8 cellular contexts compared by ENCODE assay signal in the genomic region with DNA sequence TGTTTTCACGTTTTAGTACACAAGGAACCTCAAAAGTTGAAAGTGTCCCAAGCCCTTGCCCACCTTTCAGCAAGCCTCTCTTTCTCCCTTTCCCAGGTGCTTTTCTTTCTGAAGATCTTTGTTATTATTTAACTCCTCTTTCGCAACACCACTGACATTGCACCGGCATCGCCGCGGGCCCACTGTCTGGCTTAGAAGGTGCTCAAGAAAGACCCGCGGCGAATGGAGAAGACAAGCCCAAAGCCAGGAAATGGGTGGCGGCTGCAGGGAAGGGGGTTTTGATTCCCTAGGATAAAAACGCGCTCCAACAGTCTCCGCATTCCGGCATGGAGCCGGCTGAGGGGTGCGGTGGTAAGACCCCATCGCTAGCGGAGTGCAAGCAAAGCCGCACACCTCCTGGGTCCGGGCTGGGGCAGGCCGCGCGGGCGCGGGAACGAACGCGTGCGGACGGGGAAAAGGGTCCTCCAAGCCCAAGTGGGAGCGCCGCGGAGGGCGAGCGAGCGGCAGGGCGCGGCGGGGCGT. TPM values are rescaled to one million over a fixed set of nuclear protein-coding genes. Genes with fewer than 3 reads are reported as not detected.
DNase-seq lines count a peak whose midpoint lies in the region; TF ChIP-seq lines count a peak whose summit lies in the region.

No MANE protein-coding gene starts in this region.

- H3K4me1 ChIP-seq in fibroblast of lung (ENCODE audit: control insufficient read depth, extremely low read depth, insufficient read depth, low read length) (peaks cover 5% of the 10 kb centered on the region), prostate gland (replicated peaks) (no peaks in the 10 kb centered on the region)

- H3K9ac ChIP-seq in fibroblast of lung (ENCODE audit: insufficient read depth, low read length): no peak overlapping the region

- WGBS in prostate gland: 8% methylated on average over 38 of the region's 40 CpGs

- no peak overlapping the region for H3K27ac ChIP-seq in fibroblast of lung (ENCODE audit: insufficient read depth, low read length)
- H3K27ac ChIP-seq in prostate gland: peak overlapping the region in 1 of 2 donors; percentile 67

- no peaks in the 10 kb centered on the region for H3K36me3 ChIP-seq in fibroblast of lung (ENCODE audit: control insufficient read depth, insufficient read depth, low read length)
- H3K36me3 ChIP-seq in prostate gland: no peaks in the 10 kb centered on the region

- H3K79me2 ChIP-seq in fibroblast of lung (ENCODE audit: control insufficient read depth, insufficient read depth, low read length): no peaks in the 10 kb centered on the region

- intact Hi-C loops in prostate gland (cut with DNase I): no loop called here

- peak overlapping the region; percentile 40 to 73 (median 50) for H3K4me3 ChIP-seq in fibroblast of lung (replicated peaks in 1 of 4; ENCODE audit: control extremely low read depth in 1 of 4, insufficient read depth in 1 of 4, low read depth in 3 of 4, low read length in 4 of 4)
- H3K4me3 ChIP-seq in prostate gland: peak overlapping the region; percentile 42 to 62

- peak overlapping the region; percentile 82 for H3K4me2 ChIP-seq in fibroblast of lung (ENCODE audit: extremely low read depth, insufficient read depth, low read length)

- peak overlapping the region; percentile 63 for H2AFZ ChIP-seq in fibroblast of lung (ENCODE audit: low read length)

- H3K9me3 ChIP-seq in fibroblast of lung (ENCODE audit: control insufficient read depth, insufficient read depth, low read depth, low read length) (no peaks in the 10 kb centered on the region), prostate gland (no peaks in the 10 kb centered on the region)

- no peaks in the 10 kb centered on the region for H4K20me1 ChIP-seq in fibroblast of lung (ENCODE audit: control insufficient read depth, extremely low read depth, insufficient read depth, low read length)

- TF ChIP-seq CTCF in fibroblast of lung (conservative IDR thresholded peaks at IDR 0.05 in 1 of 2, IDR thresholded peaks at IDR 0.05 in 1 of 2; ENCODE audit: low read depth in 1 of 2, low read length in 2 of 2): no peak
- TF ChIP-seq CTCF in prostate gland (IDR thresholded peaks at IDR 0.05): no peak

- peak; percentile 55 for DNase-seq in ELF-1 (ENCODE audit: low read depth, low spot score)
- DNase-seq in SW480 (ENCODE audit: low spot score): peak; percentile 27
- no peak for DNase-seq in fibroblast of lung (ENCODE audit: low read depth in 2 of 2)
- DNase-seq in prostate gland (ENCODE audit: low spot score): no peak
- no peak for DNase-seq in iPS-NIHi11 (ENCODE audit: low spot score)
- DNase-seq in DMS53 treated with DMSO at 0.1 percent for 48 hours (lab: John Stamatoyannopoulos, UW; ENCODE audit: unreplicated experiment): no peak
- no peak for DNase-seq in NAMALWA (ENCODE audit: low spot score)
- DNase-seq in NCI-H187 treated with DMSO at 0.1 percent for 48 hours (lab: John Stamatoyannopoulos, UW): no peak

- no peak for TF ChIP-seq POLR2A in prostate gland (IDR thresholded peaks at IDR 0.05)

- H3K27me3 ChIP-seq in fibroblast of lung (ENCODE audit: control insufficient read depth, insufficient read depth, low read length) (no peaks in the 10 kb centered on the region), prostate gland (replicated peaks; ENCODE audit: insufficient read depth) (no peaks in the 10 kb centered on the region)

RNA-seq across cellular contexts. Expression of a gene that starts 0.4 kb away (rescaled TPM):
- total RNA-seq in fibroblast of lung (7.1 and 9.5 TPM in 2 replicates), prostate gland (10 to 100 TPM in 1 of 2 donors, 1 to 10 TPM in 1; 8.4 to 10.3 TPM)
- polyA plus RNA-seq in fibroblast of lung: 2.7 and 3.0 TPM in 2 replicates
- 6.2 and 7.0 TPM in 2 replicates for polyA plus RNA-seq in fibroblast of lung (2012)
- polyA minus RNA-seq in fibroblast of lung (ENCODE audit: low replicate concordance): 4.4 and 7.7 TPM in 2 replicates

Comparison
In these comparisons a context has a peak if more than half of its experiments do, and no peak if none do; other contexts are left out.
1. DNase-seq: peak in ELF-1 (single experiment) and SW480 (single experiment); none in fibroblast of lung (0 of 2), prostate gland (single experiment), iPS-NIHi11 (single experiment), DMS53 treated with DMSO at 0.1 percent for 48 hours (single experiment), NAMALWA (single experiment) and NCI-H187 treated with DMSO at 0.1 percent for 48 hours (single experiment).